9 cellular contexts compared by ENCODE assay signal in the genomic region with DNA sequence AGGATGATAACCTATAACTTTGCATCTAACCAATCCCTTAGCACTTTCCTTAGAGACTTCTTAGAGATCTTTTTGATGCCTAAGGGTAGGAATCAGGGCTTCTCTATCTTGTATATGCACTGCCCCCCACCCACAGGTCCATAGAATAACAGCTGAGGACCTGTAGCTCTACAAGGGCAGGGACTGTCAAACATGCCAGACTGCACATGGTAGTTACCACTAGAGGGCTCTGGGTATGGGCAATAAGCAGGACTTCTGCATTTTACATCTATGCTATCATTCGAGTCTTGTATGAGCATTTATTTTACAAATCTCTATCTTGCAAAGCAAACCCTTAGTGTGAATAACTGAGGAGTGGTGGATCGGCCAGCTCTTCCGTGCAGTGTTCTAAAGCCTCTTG.
A peak's percentile ranks its signal among the peaks of the same experiment; 100 is the strongest.
DNase-seq lines count a peak whose midpoint lies in the region; TF ChIP-seq lines count a peak whose summit lies in the region.
"Had no signal": no experiment of that assay in that cellular context is flagged by ENCODE, and none has a peak within 500 bp of the region (broad histone marks: within the 10 kb centered on the region; RNA-seq: fewer than 3 reads in every experiment).

No MANE protein-coding gene starts in this region.

- H3K27ac ChIP-seq in OCI-LY1 (ENCODE audit: low read depth, low read length, poor library complexity, severe bottlenecking) (no peak overlapping the region), esophagus squamous epithelium (peak overlapping the region in 1 of 4 donors; percentile 8), testis (no peak overlapping the region)

- no peaks in the 10 kb centered on the region for H4K20me1 ChIP-seq in OCI-LY1 (ENCODE audit: insufficient read depth, low read length)

- intact Hi-C loops in esophagus squamous epithelium (cut with DNase I) (no loop called here), testis (cut with DNase I; ENCODE audit: low total_unique reads) (no loop called here)

- no peaks in the 10 kb centered on the region for H3K9me2 ChIP-seq in OCI-LY1 (ENCODE audit: low read depth, low read length)

- no peaks in the 10 kb centered on the region for H3K4me1 ChIP-seq in OCI-LY1 (ENCODE audit: insufficient read depth, low read length, severe bottlenecking)
- H3K4me1 ChIP-seq in esophagus squamous epithelium, result peaks cover 6 to 23% (median 9%) of the 10 kb centered on the region in 3 donors
- no peaks in the 10 kb centered on the region for H3K4me1 ChIP-seq in testis

- DNase-seq in NCI-H345 (lab: John Stamatoyannopoulos, UW) (peak; percentile 14), NCI-H345 treated with DMSO at 0.1 percent for 48 hours (lab: John Stamatoyannopoulos, UW; ENCODE audit: unreplicated experiment) (no peak), esophagus squamous epithelium (lab: John Stamatoyannopoulos, UW) (no peak), testis (peak; percentile 39), globus pallidus (ENCODE audit: low spot score) (no peak), NCI-H2227 (lab: John Stamatoyannopoulos, UW; ENCODE audit: unreplicated experiment) (no peak), NCI-H2107 treated with DMSO at 0.1 percent for 48 hours (lab: John Stamatoyannopoulos, UW; ENCODE audit: unreplicated experiment) (no peak)
- DNase-seq: activated effector memory CD4-positive, alpha-beta T cell treated with Interleukin-2 at 50 U/mL for 16 hours had no signal

- H3K36me3 ChIP-seq in OCI-LY1 (ENCODE audit: insufficient read depth, low read length) (no peaks in the 10 kb centered on the region), esophagus squamous epithelium (no peaks in the 10 kb centered on the region), testis (ENCODE audit: low read depth, missing control alignments) (no peaks in the 10 kb centered on the region)

- H3K79me2 ChIP-seq in OCI-LY1 (ENCODE audit: insufficient read depth, low read length), result no peaks in the 10 kb centered on the region

- no peaks in the 10 kb centered on the region for H3K27me3 ChIP-seq in OCI-LY1 (ENCODE audit: insufficient read depth, low read length)
- no peaks in the 10 kb centered on the region for H3K27me3 ChIP-seq in esophagus squamous epithelium
- H3K27me3 ChIP-seq in testis, result no peaks in the 10 kb centered on the region

- TF ChIP-seq POLR2A in esophagus squamous epithelium (IDR thresholded peaks at IDR 0.05) (no peak), testis (IDR thresholded peaks at IDR 0.05) (no peak)

- H3K4me2 ChIP-seq in OCI-LY1 (ENCODE audit: low read length), result no peak overlapping the region

- H3K9ac ChIP-seq in OCI-LY1 (ENCODE audit: low read length), result no peak overlapping the region

- no peak overlapping the region for H2AFZ ChIP-seq in OCI-LY1 (ENCODE audit: low read length)

- WGBS in esophagus squamous epithelium, 2 donors, result 39 to 67% methylated on average over 3 of the region's 3 CpGs
- WGBS in testis, 2 donors, result 62 to 73% methylated on average over 3 of the region's 3 CpGs

- TF ChIP-seq CTCF in OCI-LY1 (IDR thresholded peaks at IDR 0.05; ENCODE audit: low read length) (peak; percentile 57), esophagus squamous epithelium (IDR thresholded peaks at IDR 0.05) (peak in 4 of 6 experiments; percentile 13 to 64 (median 34)), testis (IDR thresholded peaks at IDR 0.05) (peak in 2 of 3 experiments; percentile 30 to 34)

- H3K4me3 ChIP-seq in OCI-LY1 (ENCODE audit: low read depth, low read length, poor library complexity, severe bottlenecking), result no peak overlapping the region
- no peak overlapping the region for H3K4me3 ChIP-seq in esophagus squamous epithelium
- no peak overlapping the region for H3K4me3 ChIP-seq in testis

- no peaks in the 10 kb centered on the region for H3K9me3 ChIP-seq in OCI-LY1 (ENCODE audit: low read length)
- no peaks in the 10 kb centered on the region for H3K9me3 ChIP-seq in esophagus squamous epithelium
- no peaks in the 10 kb centered on the region for H3K9me3 ChIP-seq in testis

- no peaks in the 10 kb centered on the region for H3F3A ChIP-seq in OCI-LY1 (ENCODE audit: insufficient read depth, low read length)

Comparison
In these comparisons a context has a peak if more than half of its experiments do, and no peak if none do; other contexts are left out.
1. DNase-seq: peak in NCI-H345 (single experiment) and testis (single experiment); none in NCI-H345 treated with DMSO at 0.1 percent for 48 hours (single experiment), esophagus squamous epithelium (single experiment), globus pallidus (single experiment), NCI-H2227 (single experiment) and NCI-H2107 treated with DMSO at 0.1 percent for 48 hours (single experiment).
2. Peak in every context shown above with its lines, with median percentiles within 50 percentile points of each other: CTCF ChIP-seq.